In the genomic region with DNA sequence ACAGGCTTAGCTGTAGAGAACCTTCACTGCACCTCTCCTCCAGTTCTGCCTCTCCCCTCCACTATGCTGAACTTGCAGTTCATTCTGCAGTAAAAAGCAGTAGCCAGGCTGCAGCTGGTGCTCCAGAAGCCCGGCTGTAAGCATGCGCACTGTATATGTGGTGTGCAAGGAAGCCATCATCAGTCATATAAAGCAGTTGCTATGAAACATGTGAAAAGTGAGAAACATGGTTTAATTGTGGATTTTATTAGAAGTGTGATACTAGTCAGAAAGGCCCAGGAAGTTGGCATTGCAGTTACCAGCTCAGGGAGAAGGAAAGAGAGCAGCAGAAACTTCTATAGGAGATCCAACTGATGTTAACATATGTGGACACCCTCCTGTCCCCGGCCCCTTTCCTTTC, we compare ENCODE assay signal across 22 cellular contexts. TPM values are rescaled to one million over a fixed set of nuclear protein-coding genes. Genes with fewer than 3 reads are reported as not detected.
"Had no signal": no experiment of that assay in that cellular context is flagged by ENCODE, and none has a peak within 500 bp of the region (broad histone marks: within the 10 kb centered on the region; RNA-seq: fewer than 3 reads in every experiment).

No MANE protein-coding gene starts in this region.

- H3K27ac ChIP-seq: cardiac muscle cell, foreskin keratinocyte, right atrium auricular region, vagina had no signal

- H3K9me3 Mint-ChIP-seq: activated CD4-positive, alpha-beta memory T cell treated with anti-CD3 and anti-CD28 coated beads, Interleukin-2, amount 10 ng/mL, durations not matched to agents 7 days and 5 days; activated CD4-positive, alpha-beta T cell treated with anti-CD3 and anti-CD28 coated beads, Interleukin-2, amount 10 ng/mL, durations not matched to agents 24 days and 14 days; activated naive CD4-positive, alpha-beta T cell treated with anti-CD3 and anti-CD28 coated beads, Interleukin-2, amount 10 ng/mL, durations not matched to agents 7 days and 5 days; activated T-cell treated with anti-CD3 and anti-CD28 coated beads, Interleukin-2, amount 50 U/mL, for 72 hours; dendritic cell treated with granulocyte-macrophage colony-stimulating factor and Interleukin-4, amounts not matched to agents 40 ng/mL and 50 ng/mL, for 4 days; immature natural killer cell; stimulated activated memory B cell treated with anti-CD40 and anti-IgM and Interleukin-4, amounts not matched to agents 10 μg/mL and 1 μg/mL and 100 μg/mL, for 72 hours; type B pancreatic cell had no signal

- H3K27ac Mint-ChIP-seq: activated CD4-positive, alpha-beta memory T cell treated with anti-CD3 and anti-CD28 coated beads, Interleukin-2, amount 10 ng/mL, durations not matched to agents 7 days and 5 days; activated CD4-positive, alpha-beta T cell treated with anti-CD3 and anti-CD28 coated beads, Interleukin-2, amount 10 ng/mL, durations not matched to agents 24 days and 14 days; activated naive CD4-positive, alpha-beta T cell treated with anti-CD3 and anti-CD28 coated beads, Interleukin-2, amount 10 ng/mL, durations not matched to agents 7 days and 5 days; activated T-cell treated with anti-CD3 and anti-CD28 coated beads, Interleukin-2, amount 50 U/mL, for 72 hours; dendritic cell treated with granulocyte-macrophage colony-stimulating factor and Interleukin-4, amounts not matched to agents 40 ng/mL and 50 ng/mL, for 4 days; immature natural killer cell; progenitor cell of endocrine pancreas; stimulated activated memory B cell treated with anti-CD40 and anti-IgM and Interleukin-4, amounts not matched to agents 10 μg/mL and 1 μg/mL and 100 μg/mL, for 72 hours; type B pancreatic cell had no signal

- DNase-seq: activated CD4-positive, alpha-beta memory T cell treated with anti-CD3 and anti-CD28 coated beads, Interleukin-2, amount 10 ng/mL, durations not matched to agents 7 days and 5 days; activated CD4-positive, alpha-beta T cell treated with anti-CD3 and anti-CD28 coated beads, Interleukin-2, amount 10 ng/mL, durations not matched to agents 24 days and 14 days; activated effector memory CD4-positive, alpha-beta T cell treated with Interleukin-2 at 50 U/mL for 16 hours; activated naive CD4-positive, alpha-beta T cell treated with anti-CD3 and anti-CD28 coated beads, Interleukin-2, amount 10 ng/mL, durations not matched to agents 7 days and 5 days; activated T-cell treated with anti-CD3 and anti-CD28 coated beads, Interleukin-2, amount 50 U/mL, for 72 hours; amygdala; effector CD4-positive, alpha-beta T cell; foreskin keratinocyte; immature natural killer cell; stimulated activated CD4-positive, alpha-beta T cell treated with anti-CD3 and anti-CD28 coated beads, Interleukin-1b, Interleukin-23, amount 100 ng/mL, for 48 hours had no signal

- H3K27me3 Mint-ChIP-seq: activated CD4-positive, alpha-beta memory T cell treated with anti-CD3 and anti-CD28 coated beads, Interleukin-2, amount 10 ng/mL, durations not matched to agents 7 days and 5 days; dendritic cell treated with granulocyte-macrophage colony-stimulating factor and Interleukin-4, amounts not matched to agents 40 ng/mL and 50 ng/mL, for 4 days; stimulated activated memory B cell treated with anti-CD40 and anti-IgM and Interleukin-4, amounts not matched to agents 10 μg/mL and 1 μg/mL and 100 μg/mL, for 72 hours; type B pancreatic cell had no signal

- H3K4me3 ChIP-seq: cardiac muscle cell, right atrium auricular region, vagina had no signal

- FAIRE-seq: endometrium had no signal

- ATAC-seq: activated CD4-positive, CD25-positive, alpha-beta regulatory T cell treated with anti-CD3 and anti-CD28 coated beads, Interleukin-2, amount 50 U/mL, for 24 hours; activated T-cell treated with anti-CD3 and anti-CD28 coated beads, Interleukin-2, amount 50 U/mL, for 72 hours; foreskin keratinocyte; stimulated activated memory B cell treated with anti-CD40 and anti-IgM and Interleukin-4, amounts not matched to agents 10 μg/mL and 1 μg/mL and 100 μg/mL, for 72 hours had no signal

- H3K9me3 ChIP-seq: right atrium auricular region, vagina had no signal

- H3K27me3 ChIP-seq: cardiac muscle cell, foreskin keratinocyte, right atrium auricular region, vagina had no signal

- H3K4me1 Mint-ChIP-seq: activated CD4-positive, alpha-beta memory T cell treated with anti-CD3 and anti-CD28 coated beads, Interleukin-2, amount 10 ng/mL, durations not matched to agents 7 days and 5 days; activated CD4-positive, alpha-beta T cell treated with anti-CD3 and anti-CD28 coated beads, Interleukin-2, amount 10 ng/mL, durations not matched to agents 24 days and 14 days; activated naive CD4-positive, alpha-beta T cell treated with anti-CD3 and anti-CD28 coated beads, Interleukin-2, amount 10 ng/mL, durations not matched to agents 7 days and 5 days; immature natural killer cell; stimulated activated memory B cell treated with anti-CD40 and anti-IgM and Interleukin-4, amounts not matched to agents 10 μg/mL and 1 μg/mL and 100 μg/mL, for 72 hours had no signal

- H3K36me3 ChIP-seq: cardiac muscle cell, right atrium auricular region, vagina had no signal

- H3K4me3 Mint-ChIP-seq: activated CD4-positive, alpha-beta memory T cell treated with anti-CD3 and anti-CD28 coated beads, Interleukin-2, amount 10 ng/mL, durations not matched to agents 7 days and 5 days; activated CD4-positive, alpha-beta T cell treated with anti-CD3 and anti-CD28 coated beads, Interleukin-2, amount 10 ng/mL, durations not matched to agents 24 days and 14 days; activated naive CD4-positive, alpha-beta T cell treated with anti-CD3 and anti-CD28 coated beads, Interleukin-2, amount 10 ng/mL, durations not matched to agents 7 days and 5 days; activated T-cell treated with anti-CD3 and anti-CD28 coated beads, Interleukin-2, amount 50 U/mL, for 72 hours; dendritic cell treated with granulocyte-macrophage colony-stimulating factor and Interleukin-4, amounts not matched to agents 40 ng/mL and 50 ng/mL, for 4 days; immature natural killer cell; stimulated activated memory B cell treated with anti-CD40 and anti-IgM and Interleukin-4, amounts not matched to agents 10 μg/mL and 1 μg/mL and 100 μg/mL, for 72 hours; type B pancreatic cell had no signal

- H3K36me3 Mint-ChIP-seq: activated naive CD4-positive, alpha-beta T cell treated with anti-CD3 and anti-CD28 coated beads, Interleukin-2, amount 10 ng/mL, durations not matched to agents 7 days and 5 days; immature natural killer cell; stimulated activated memory B cell treated with anti-CD40 and anti-IgM and Interleukin-4, amounts not matched to agents 10 μg/mL and 1 μg/mL and 100 μg/mL, for 72 hours; type B pancreatic cell had no signal

- H3K4me1 ChIP-seq: foreskin keratinocyte, right atrium auricular region, vagina had no signal

RNA-seq across cellular contexts. Expression of a gene that starts 32.9 kb away (rescaled TPM):
- total RNA-seq: activated CD4-positive, alpha-beta memory T cell treated with anti-CD3 and anti-CD28 coated beads, Interleukin-2, amount 10 ng/mL, durations not matched to agents 7 days and 5 days; activated CD4-positive, alpha-beta T cell treated with anti-CD3 and anti-CD28 coated beads, Interleukin-2, amount 10 ng/mL, durations not matched to agents 24 days and 14 days; activated T-cell treated with anti-CD3 and anti-CD28 coated beads, Interleukin-2, amount 50 U/mL, for 72 hours; cardiac muscle cell; epithelial cell of proximal tubule; foreskin keratinocyte; mononuclear cell; progenitor cell of endocrine pancreas; T-helper 2 cell treated with Interferon-gamma antibody and Interleukin-4, amounts not matched to agents 100 ng/mL and 5 ng/mL, for 36 hours had no signal
- polyA plus RNA-seq: cardiac muscle cell, foreskin keratinocyte, immature natural killer cell had no signal
